ENCODE assay signal across 8 cellular contexts in the genomic region with DNA sequence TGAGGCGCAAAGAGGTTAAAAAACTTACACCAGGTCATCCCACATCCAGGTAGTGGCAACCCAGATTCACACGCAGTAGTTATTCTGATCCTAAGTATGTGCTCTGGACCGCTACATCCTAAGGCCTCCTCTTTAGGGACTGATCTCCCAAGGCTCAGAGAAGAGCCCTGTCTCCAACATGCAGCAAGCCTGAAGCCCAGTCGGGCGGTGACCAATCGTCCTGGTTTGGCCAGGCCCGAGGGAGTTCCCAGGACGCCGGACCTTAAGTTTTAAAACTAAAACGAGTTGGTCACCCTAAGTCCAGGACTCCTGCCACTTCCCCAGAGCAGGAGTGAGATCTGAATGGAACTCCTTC. TPM values are rescaled to one million over a fixed set of nuclear protein-coding genes. Genes with fewer than 3 reads are reported as not detected.
A peak's percentile ranks its signal among the peaks of the same experiment; 100 is the strongest.
DNase-seq lines count a peak whose midpoint lies in the region; ATAC-seq and TF ChIP-seq lines count a peak whose summit lies in the region.

No MANE protein-coding gene starts in this region.

- H3K4me1 Mint-ChIP-seq in CD14-positive monocyte: peaks cover 26% of the 10 kb centered on the region
- peaks cover 35 to 72% (median 51%) of the 10 kb centered on the region in 7 donors for H3K4me1 Mint-ChIP-seq in naive thymus-derived CD4-positive, alpha-beta T cell

- peak; percentile 21 for ATAC-seq in GM19467 (IDR thresholded peaks at IDR 0.05; ENCODE audit: unreplicated experiment)
- ATAC-seq in naive thymus-derived CD4-positive, alpha-beta T cell: peak; percentile 3

- H3K27me3 ChIP-seq in HUES64 (ENCODE audit: insufficient read depth, low read length) (no peaks in the 10 kb centered on the region), colonic mucosa (no peaks in the 10 kb centered on the region)
- no peaks in the 10 kb centered on the region for H3K27me3 ChIP-seq in naive thymus-derived CD4-positive, alpha-beta T cell (ENCODE audit: control insufficient read depth in 2 of 2, insufficient read depth in 2 of 2, low read length in 2 of 2)

- DNase-seq in CD14-positive monocyte (ENCODE audit: low spot score): no peak
- no peak for DNase-seq in colonic mucosa
- no peak for DNase-seq in naive thymus-derived CD4-positive, alpha-beta T cell
- DNase-seq in C1 segment of cervical spinal cord (lab: John Stamatoyannopoulos, UW): no peak
- DNase-seq in 8988T: no peak
- no peak for DNase-seq in NCI-H2227 (lab: John Stamatoyannopoulos, UW; ENCODE audit: unreplicated experiment)

- peak overlapping the region; percentile 91 for H3K4me3 ChIP-seq in HUES64 (ENCODE audit: low read length)
- peak overlapping the region; percentile 97 for H3K4me3 ChIP-seq in colonic mucosa
- H3K4me3 ChIP-seq in naive thymus-derived CD4-positive, alpha-beta T cell (ENCODE audit: low read length): peak overlapping the region; percentile 81

- H3K9ac ChIP-seq in HUES64 (ENCODE audit: low read depth, low read length): peak overlapping the region; percentile 79
- peak overlapping the region; percentile 65 to 85 for H3K9ac ChIP-seq in colonic mucosa (ENCODE audit: low read depth in 2 of 2, low read length in 2 of 2)

- no peaks in the 10 kb centered on the region for H3K9me3 Mint-ChIP-seq in CD14-positive monocyte
- H3K9me3 Mint-ChIP-seq in naive thymus-derived CD4-positive, alpha-beta T cell: peaks cover 0 to 1% (median 0%) of the 10 kb centered on the region in 11 donors

- 1% methylated on average over 9 of the region's 10 CpGs for WGBS in HUES64

- no peak for TF ChIP-seq CTCF in CD14-positive monocyte (IDR thresholded peaks at IDR 0.05)
- TF ChIP-seq CTCF in colonic mucosa (IDR thresholded peaks at IDR 0.05): no peak

- peak overlapping the region; percentile 86 to 96 (median 90) for H3K27ac Mint-ChIP-seq in CD14-positive monocyte
- H3K27ac Mint-ChIP-seq in naive thymus-derived CD4-positive, alpha-beta T cell: peak overlapping the region; percentile 80 to 95 (median 92)

- intact Hi-C loops in CD14-positive monocyte (cut with micrococcal nuclease): no loop called here
- intact Hi-C loops in colonic mucosa (cut with DNase I): loop anchor here (5.0 kb wide), 1 partner anchor 42 kb away; a partner anchor contains a TSS
- intact Hi-C loops in naive thymus-derived CD4-positive, alpha-beta T cell (cut with micrococcal nuclease): no loop called here

- peaks cover 23 to 29% of the 10 kb centered on the region in 2 donors for H3K36me3 Mint-ChIP-seq in CD14-positive monocyte
- H3K36me3 Mint-ChIP-seq in naive thymus-derived CD4-positive, alpha-beta T cell: peaks cover 0 to 20% (median 7%) of the 10 kb centered on the region in 5 donors

- H3K4me1 ChIP-seq in HUES64 (ENCODE audit: insufficient read depth, low read length) (peaks cover 6% of the 10 kb centered on the region), colonic mucosa (peaks cover 16% of the 10 kb centered on the region)
- H3K4me1 ChIP-seq in naive thymus-derived CD4-positive, alpha-beta T cell (ENCODE audit: control insufficient read depth in 2 of 2, insufficient read depth in 2 of 2, low read length in 2 of 2): peaks cover 20 to 21% of the 10 kb centered on the region in 2 donors

- POLR2A ChIA-PET in naive thymus-derived CD4-positive, alpha-beta T cell (lab: Charles Lee): interaction anchor here (0.7 to 1.8 kb wide), 4 partner anchors 23 to 42 kb away, joined by 3 to 12 read pairs (median 3); a partner anchor contains a TSS

- peaks cover 0 to 2% (median 0%) of the 10 kb centered on the region in 3 donors for H3K27me3 Mint-ChIP-seq in CD14-positive monocyte (ENCODE audit: low read depth in 3 of 3)
- no peaks in the 10 kb centered on the region for H3K27me3 Mint-ChIP-seq in naive thymus-derived CD4-positive, alpha-beta T cell

- 0 out of 2 replicates have a peak overlapping the region, but pooled peaks have one; percentile 9 for H3K27ac ChIP-seq in HUES64 (ENCODE audit: low read depth, low read length)
- peak overlapping the region; percentile 78 for H3K27ac ChIP-seq in colonic mucosa
- peak overlapping the region; percentile 79 for H3K27ac ChIP-seq in naive thymus-derived CD4-positive, alpha-beta T cell (ENCODE audit: low read depth, low read length)

- CTCF ChIA-PET in naive thymus-derived CD4-positive, alpha-beta T cell (lab: Charles Lee): no interaction called here

- peak overlapping the region; percentile 95 to 96 for H3K4me3 Mint-ChIP-seq in CD14-positive monocyte
- H3K4me3 Mint-ChIP-seq in naive thymus-derived CD4-positive, alpha-beta T cell: peak overlapping the region; percentile 93 to 98 (median 96)

- H3K36me3 ChIP-seq in HUES64 (ENCODE audit: insufficient read depth, low read length): peaks cover 27% of the 10 kb centered on the region
- no peaks in the 10 kb centered on the region for H3K36me3 ChIP-seq in colonic mucosa
- H3K36me3 ChIP-seq in naive thymus-derived CD4-positive, alpha-beta T cell (ENCODE audit: control insufficient read depth in 2 of 3, insufficient read depth in 3 of 3, low read length in 3 of 3): peaks cover 0 to 28% (median 0%) of the 10 kb centered on the region in 3 experiments

- H3K9me3 ChIP-seq in HUES64 (ENCODE audit: insufficient read depth, low read depth, low read length): no peaks in the 10 kb centered on the region
- no peaks in the 10 kb centered on the region for H3K9me3 ChIP-seq in colonic mucosa
- H3K9me3 ChIP-seq in naive thymus-derived CD4-positive, alpha-beta T cell (ENCODE audit: control insufficient read depth in 2 of 3, low read length in 3 of 3): no peaks in the 10 kb centered on the region

RNA-seq across cellular contexts. Expression of a gene that starts 0.4 kb away (rescaled TPM):
- polyA plus RNA-seq in CD14-positive monocyte: 10 to 100 TPM; 14.9 to 22.6 TPM
- polyA plus RNA-seq in HUES64 (2013, experiment 1 of 2): 58.4 TPM
- 54.9 TPM for polyA plus RNA-seq in HUES64 (2013, experiment 2 of 2)
- 10 to 100 TPM in 1 of 2 donors, 1 to 10 TPM in 1; 6.7 to 16.7 TPM for total RNA-seq in colonic mucosa
- 10 to 100 TPM; 11.1 to 27.4 (median 21.0) TPM for total RNA-seq in naive thymus-derived CD4-positive, alpha-beta T cell
- polyA plus RNA-seq in naive thymus-derived CD4-positive, alpha-beta T cell: 10 to 100 TPM; 19.7 to 26.4 TPM

RNA-seq across cellular contexts. Expression of a gene that starts 0.5 kb away (rescaled TPM):
- polyA plus RNA-seq in CD14-positive monocyte: 1 to 10 TPM; 1.4 to 1.7 TPM
- polyA plus RNA-seq in HUES64 (2013, experiment 1 of 2): 3.9 TPM
- polyA plus RNA-seq in HUES64 (2013, experiment 2 of 2): 4.6 TPM
- 1 to 10 TPM; 4.0 to 5.1 TPM for total RNA-seq in colonic mucosa
- total RNA-seq in naive thymus-derived CD4-positive, alpha-beta T cell: 10 to 100 TPM in 2 of 5 experiments, 1 to 10 TPM in 3; 6.3 to 16.1 (median 8.0) TPM
- 1 to 10 TPM; 2.0 to 8.7 TPM for polyA plus RNA-seq in naive thymus-derived CD4-positive, alpha-beta T cell

RNA-seq across cellular contexts. Expression of a gene that starts 41.5 kb away (rescaled TPM):
- 10 to 100 TPM; 29.7 to 35.1 TPM for polyA plus RNA-seq in CD14-positive monocyte
- 18.0 TPM for polyA plus RNA-seq in HUES64 (2013, experiment 1 of 2)
- 28.5 TPM for polyA plus RNA-seq in HUES64 (2013, experiment 2 of 2)
- total RNA-seq in colonic mucosa: 10 to 100 TPM; 16.9 to 18.7 TPM
- 10 to 100 TPM; 10.0 to 22.8 (median 17.8) TPM for total RNA-seq in naive thymus-derived CD4-positive, alpha-beta T cell
- polyA plus RNA-seq in naive thymus-derived CD4-positive, alpha-beta T cell: 10 to 100 TPM; 46.2 to 47.5 TPM

Comparison
In these comparisons a context has a peak if more than half of its experiments do, and no peak if none do; other contexts are left out.
1. H3K27ac ChIP-seq: peak in every context shown above with its lines; median percentile 79 in naive thymus-derived CD4-positive, alpha-beta T cell; 78 in colonic mucosa; 9 in HUES64.